8 cellular contexts compared by ENCODE assay signal in the genomic region with DNA sequence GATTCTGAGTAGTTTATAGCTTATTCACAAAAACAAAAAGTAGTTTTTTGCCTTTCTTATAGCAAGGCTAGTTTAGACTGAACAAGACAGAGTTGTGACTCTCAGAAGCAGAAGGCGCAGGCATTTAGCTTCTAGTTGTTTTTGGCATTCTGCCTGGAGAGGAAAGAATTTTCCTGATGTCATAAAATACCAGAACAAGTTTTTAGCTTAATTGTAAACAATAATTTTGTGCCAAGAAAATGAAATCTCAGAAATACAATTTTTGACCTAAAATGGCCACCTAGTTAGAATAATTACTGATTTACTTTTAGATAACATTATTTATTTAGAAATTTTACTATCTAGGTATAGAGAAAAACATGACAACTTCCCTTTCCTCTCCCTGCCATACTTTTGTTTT. TPM values are rescaled to one million over a fixed set of nuclear protein-coding genes. Genes with fewer than 3 reads are reported as not detected.
A peak's percentile ranks its signal among the peaks of the same experiment; 100 is the strongest.
DNase-seq lines count a peak whose midpoint lies in the region; ATAC-seq, FAIRE-seq and TF ChIP-seq lines count a peak whose summit lies in the region.

No MANE protein-coding gene starts in this region.

- H3K27me3 ChIP-seq in keratinocyte (ENCODE audit: control insufficient read depth, extremely low read depth, insufficient read depth, low read length): no peaks in the 10 kb centered on the region

- H2AFZ ChIP-seq in keratinocyte (ENCODE audit: control insufficient read depth, low read length): no peak overlapping the region

- peak overlapping the region; percentile 53 to 76 (median 67) for H3K4me3 ChIP-seq in keratinocyte (ENCODE audit: control insufficient read depth in 2 of 3, extremely low read depth in 1 of 3, insufficient read depth in 2 of 3, low read depth in 1 of 3, low read length in 3 of 3)

- CTCF ChIA-PET in MCF 10A (lab: Yijun Ruan, JAX): interaction anchor here (0.6 to 5.5 kb wide), 8 partner anchors 9 to 356 kb away, joined by 3 to 59 read pairs (median 8); a partner anchor contains a TSS

- H3K36me3 Mint-ChIP-seq in MCF 10A (ENCODE audit: insufficient read depth, unreplicated experiment): peaks cover 9% of the 10 kb centered on the region
- peaks cover 23% of the 10 kb centered on the region for H3K36me3 Mint-ChIP-seq in stimulated activated effector memory CD8-positive, alpha-beta T cell treated with anti-CD3 and anti-CD28 coated beads, Interleukin-12 subunit alpha, Interleukin-12 subunit beta, amount 100 ng/mL, for 72 hours

- intact Hi-C loops in MCF 10A (cut with micrococcal nuclease): no loop called here

- no peaks in the 10 kb centered on the region for H4K20me1 ChIP-seq in keratinocyte (ENCODE audit: control insufficient read depth, extremely low read depth, insufficient read depth, low read length)

- peak overlapping the region; percentile 99 for H3K27ac ChIP-seq in keratinocyte (ENCODE audit: control insufficient read depth, insufficient read depth, low read length)

- peak overlapping the region; percentile 88 for H3K9ac ChIP-seq in keratinocyte (ENCODE audit: control insufficient read depth, extremely low read depth, insufficient read depth, low read length)

- H3K9me3 ChIP-seq in keratinocyte (ENCODE audit: control insufficient read depth, low read depth, low read length): no peaks in the 10 kb centered on the region

- H3K27me3 Mint-ChIP-seq in MCF 10A (ENCODE audit: insufficient read depth, unreplicated experiment): no peaks in the 10 kb centered on the region

- no peaks in the 10 kb centered on the region for H3K9me1 ChIP-seq in keratinocyte (ENCODE audit: control insufficient read depth, extremely low read depth, insufficient read depth, low read length)

- DNase-seq in SIG-M5 treated with dmso at 0.1 percent for 504 hours (lab: John Stamatoyannopoulos, UW; ENCODE audit: unreplicated experiment): peak; percentile 17
- DNase-seq in SIG-M5 (lab: John Stamatoyannopoulos, UW): no peak
- DNase-seq in NCI-H526 treated with DMSO at 0.1 percent for 48 hours (lab: John Stamatoyannopoulos, UW): peak; percentile 17
- peak; percentile 87 for DNase-seq in MCF 10A (ENCODE audit: unreplicated experiment)
- DNase-seq in keratinocyte (ENCODE audit: low read depth, low spot score): peak; percentile 21
- no peak for DNase-seq in stimulated activated effector memory CD8-positive, alpha-beta T cell treated with anti-CD3 and anti-CD28 coated beads, Interleukin-12 subunit alpha, Interleukin-12 subunit beta, amount 100 ng/mL, for 72 hours (ENCODE audit: low spot score in 2 of 2)
- DNase-seq in stimulated activated CD4-positive, alpha-beta T cell treated with anti-CD3 and anti-CD28 coated beads, Interleukin-1b, Interleukin-23, amount 100 ng/mL, for 48 hours: no peak

- H3K79me2 ChIP-seq in keratinocyte (ENCODE audit: control insufficient read depth, insufficient read depth, low read length): peaks cover 18% of the 10 kb centered on the region

- peak; percentile 59 for FAIRE-seq in keratinocyte (lab: Jason Lieb, UNC)

- no peaks in the 10 kb centered on the region for H3K9me3 Mint-ChIP-seq in MCF 10A (ENCODE audit: unreplicated experiment)
- no peaks in the 10 kb centered on the region for H3K9me3 Mint-ChIP-seq in stimulated activated effector memory CD8-positive, alpha-beta T cell treated with anti-CD3 and anti-CD28 coated beads, Interleukin-12 subunit alpha, Interleukin-12 subunit beta, amount 100 ng/mL, for 72 hours

- no peak for ATAC-seq in stimulated activated effector memory CD8-positive, alpha-beta T cell treated with anti-CD3 and anti-CD28 coated beads, Interleukin-12 subunit alpha, Interleukin-12 subunit beta, amount 100 ng/mL, for 72 hours
- no peak for ATAC-seq in GM19035 (IDR thresholded peaks at IDR 0.05; ENCODE audit: unreplicated experiment)

- peak overlapping the region; percentile 97 for H3K27ac Mint-ChIP-seq in MCF 10A (ENCODE audit: low read depth, unreplicated experiment)
- H3K27ac Mint-ChIP-seq in stimulated activated effector memory CD8-positive, alpha-beta T cell treated with anti-CD3 and anti-CD28 coated beads, Interleukin-12 subunit alpha, Interleukin-12 subunit beta, amount 100 ng/mL, for 72 hours: peak overlapping the region; percentile 99

- TF ChIP-seq CTCF in MCF 10A (IDR thresholded peaks at IDR 0.05; ENCODE audit: unreplicated experiment) (no peak), keratinocyte (optimal IDR thresholded peaks at IDR 0.05 in 1 of 3, IDR thresholded peaks at IDR 0.05 in 1 of 3, conservative IDR thresholded peaks at IDR 0.05 in 1 of 3; ENCODE audit: extremely low read depth in 1 of 3, insufficient read depth in 2 of 3, low read length in 3 of 3) (no peak)

- H3K36me3 ChIP-seq in keratinocyte (ENCODE audit: control insufficient read depth in 2 of 2, extremely low read depth in 1 of 2, insufficient read depth in 2 of 2, low read length in 2 of 2): no peaks in the 10 kb centered on the region

- H3K4me3 Mint-ChIP-seq in MCF 10A (ENCODE audit: unreplicated experiment): peak overlapping the region; percentile 88
- H3K4me3 Mint-ChIP-seq in stimulated activated effector memory CD8-positive, alpha-beta T cell treated with anti-CD3 and anti-CD28 coated beads, Interleukin-12 subunit alpha, Interleukin-12 subunit beta, amount 100 ng/mL, for 72 hours: peak overlapping the region; percentile 83

- POLR2A ChIA-PET in MCF 10A (lab: Yijun Ruan, JAX): interaction anchor here (0.6 to 17.0 kb wide), 27 partner anchors 8 to 325 kb away, joined by 3 to 598 read pairs (median 10); a partner anchor contains a TSS

- BruUV-seq in MCF 10A (replicated peaks; lab: Mats Ljungman, UMichigan): no TSS peak

- H3K4me1 ChIP-seq in keratinocyte (ENCODE audit: control insufficient read depth, extremely low read depth, insufficient read depth, low read length): peaks cover 13% of the 10 kb centered on the region

- dilution Hi-C loops in keratinocyte (cut with MboI; ENCODE audit: extremely low pct_ligation_motif_present, low sequenced_read_pairs): no loop called here

- peaks cover 19% of the 10 kb centered on the region for H3K4me1 Mint-ChIP-seq in MCF 10A (ENCODE audit: insufficient read depth, unreplicated experiment)
- peaks cover 25% of the 10 kb centered on the region for H3K4me1 Mint-ChIP-seq in stimulated activated effector memory CD8-positive, alpha-beta T cell treated with anti-CD3 and anti-CD28 coated beads, Interleukin-12 subunit alpha, Interleukin-12 subunit beta, amount 100 ng/mL, for 72 hours

- peak overlapping the region; percentile 89 for H3K4me2 ChIP-seq in keratinocyte (ENCODE audit: control insufficient read depth, extremely low read depth, insufficient read depth, low read depth, low read length)

RNA-seq across cellular contexts. Expression of a gene that starts 1.0 kb away (rescaled TPM):
- 28.5 and 33.5 TPM in 2 replicates for total RNA-seq in MCF 10A (2022)
- polyA plus RNA-seq in keratinocyte: 17.3 to 30.9 TPM (median 27.5 TPM) in 3 replicates
- polyA plus RNA-seq in keratinocyte (2011; ENCODE audit: low read depth): 53.4 TPM
- polyA plus RNA-seq in keratinocyte (2011; cell fraction: cytosol; rRNA removed): 21.6 and 32.0 TPM in 2 replicates
- polyA plus RNA-seq in keratinocyte (2011; cell fraction: nucleus; rRNA removed): 39.5 and 52.4 TPM in 2 replicates
- 19.5 and 28.0 TPM in 2 replicates for polyA plus RNA-seq in keratinocyte (2012; ENCODE audit: low replicate concordance)
- polyA minus RNA-seq in keratinocyte: 1.9 to 16.2 TPM (median 12.6 TPM) in 3 replicates
- 20.0 TPM for polyA minus RNA-seq in keratinocyte (2011; cell fraction: cytosol; rRNA and poly(A)+ RNA removed)
- polyA minus RNA-seq in keratinocyte (2011; cell fraction: nucleus; rRNA and poly(A)+ RNA removed): 18.4 and 34.1 TPM in 2 replicates

RNA-seq across cellular contexts. Expression of a gene that starts 26.9 kb away (rescaled TPM):
- total RNA-seq in MCF 10A (2022): 156 and 169 TPM in 2 replicates
- 97.2 to 137 TPM (median 112 TPM) in 3 replicates for polyA plus RNA-seq in keratinocyte
- 72.1 TPM for polyA plus RNA-seq in keratinocyte (2011; ENCODE audit: low read depth)
- polyA plus RNA-seq in keratinocyte (2011; cell fraction: cytosol; rRNA removed): 52.4 and 67.8 TPM in 2 replicates
- polyA plus RNA-seq in keratinocyte (2011; cell fraction: nucleus; rRNA removed): 145 and 211 TPM in 2 replicates
- 70.7 and 95.3 TPM in 2 replicates for polyA plus RNA-seq in keratinocyte (2012; ENCODE audit: low replicate concordance)
- polyA minus RNA-seq in keratinocyte: 68.7 to 119 TPM (median 94.6 TPM) in 3 replicates
- 60.6 TPM for polyA minus RNA-seq in keratinocyte (2011; cell fraction: cytosol; rRNA and poly(A)+ RNA removed)
- polyA minus RNA-seq in keratinocyte (2011; cell fraction: nucleus; rRNA and poly(A)+ RNA removed): 81.6 and 126 TPM in 2 replicates

RNA-seq across cellular contexts. Expression of a gene that starts 40.0 kb away (rescaled TPM):
- total RNA-seq in MCF 10A (2022): 0.07 TPM in 1 of 2 replicates, not detected in the other
- polyA plus RNA-seq in keratinocyte: 0.08 to 0.28 TPM (median 0.23 TPM) in 3 replicates
- 0.14 TPM for polyA plus RNA-seq in keratinocyte (2011; ENCODE audit: low read depth)
- polyA plus RNA-seq in keratinocyte (2011; cell fraction: cytosol; rRNA removed): 0.22 and 0.25 TPM in 2 replicates
- 0.07 and 0.14 TPM in 2 replicates for polyA plus RNA-seq in keratinocyte (2011; cell fraction: nucleus; rRNA removed)
- 0.14 and 0.16 TPM in 2 replicates for polyA plus RNA-seq in keratinocyte (2012; ENCODE audit: low replicate concordance)
- polyA minus RNA-seq in keratinocyte: 0.07 to 0.32 TPM (median 0.26 TPM) in 3 replicates
- polyA minus RNA-seq in keratinocyte (2011; cell fraction: cytosol; rRNA and poly(A)+ RNA removed): not detected
- polyA minus RNA-seq in keratinocyte (2011; cell fraction: nucleus; rRNA and poly(A)+ RNA removed): 0.62 TPM in 1 of 2 replicates, not detected in the other

Comparison
In these comparisons a context has a peak if more than half of its experiments do, and no peak if none do; other contexts are left out.
1. DNase-seq: peak in SIG-M5 treated with dmso at 0.1 percent for 504 hours (single experiment), NCI-H526 treated with DMSO at 0.1 percent for 48 hours (single experiment), MCF 10A (single experiment) and keratinocyte (single experiment); none in SIG-M5 (single experiment), stimulated activated effector memory CD8-positive, alpha-beta T cell treated with anti-CD3 and anti-CD28 coated beads, Interleukin-12 subunit alpha, Interleukin-12 subunit beta, amount 100 ng/mL, for 72 hours (0 of 2) and stimulated activated CD4-positive, alpha-beta T cell treated with anti-CD3 and anti-CD28 coated beads, Interleukin-1b, Interleukin-23, amount 100 ng/mL, for 48 hours (single experiment).